ENCODE assay signal across 5 cellular contexts in genomic region chr2:96464651-96465050, GRCh38. TPM values are rescaled to one million over a fixed set of nuclear protein-coding genes. Genes with fewer than 3 reads are reported as not detected.
"Had no signal": no experiment of that assay in that cellular context is flagged by ENCODE, and none has a peak within 500 bp of the region (broad histone marks: within the 10 kb centered on the region; RNA-seq: fewer than 3 reads in every experiment).

No MANE protein-coding gene starts in this region.

- H3K4me3 ChIP-seq: K562 had no signal

- H3K4me3 Mint-ChIP-seq: IgD-negative memory B cell had no signal

- H3K27ac ChIP-seq: HL-60 had no signal

- DNase-seq: IMR-90 had no signal

- H3K27ac Mint-ChIP-seq: IgD-negative memory B cell had no signal

- H3K36me3 Mint-ChIP-seq: IgD-negative memory B cell had no signal

RNA-seq across cellular contexts. Expression of gene NEURL3, which starts 40.5 kb away (rescaled TPM):
- total RNA-seq: HT1080, IMR-90, K562 had no signal
